Comparison of ENCODE assay signal across 10 cellular contexts in genomic region chr3:4829031-4829394, GRCh38.
DNase-seq lines count a peak whose midpoint lies in the region; ATAC-seq and TF ChIP-seq lines count a peak whose summit lies in the region.
"Had no signal": no experiment of that assay in that cellular context is flagged by ENCODE, and none has a peak within 500 bp of the region (broad histone marks: within the 10 kb centered on the region; RNA-seq: fewer than 3 reads in every experiment).

No MANE protein-coding gene starts in this region.

- H3K4me3 ChIP-seq in left ventricle myocardium inferior (no peak overlapping the region), esophagus squamous epithelium (no peak overlapping the region)

- H3K9me3 ChIP-seq in left ventricle myocardium inferior (replicated peaks) = no peaks in the 10 kb centered on the region
- H3K9me3 ChIP-seq in esophagus squamous epithelium = no peaks in the 10 kb centered on the region

- no peak overlapping the region for H3K27ac Mint-ChIP-seq in glutamatergic neuron (ENCODE audit: unreplicated experiment)

- no peak for DNase-seq in left ventricle myocardium inferior
- no peak for DNase-seq in left ventricle myocardium superior
- DNase-seq in OCI-M1 (lab: John Stamatoyannopoulos, UW) = peak; percentile 43
- DNase-seq in esophagus squamous epithelium (lab: John Stamatoyannopoulos, UW) = no peak
- DNase-seq in NCI-H2171 treated with DMSO at 0.1 percent for 48 hours (lab: John Stamatoyannopoulos, UW) = no peak
- no peak for DNase-seq in glutamatergic neuron
- no peak for DNase-seq in activated gamma-delta T cell treated with Interleukin-2 at 50 U/mL for 16 hours
- DNase-seq: activated CD4-positive, alpha-beta T cell treated with anti-CD3 and anti-CD28 coated beads, Interleukin-2, amount 50 U/mL, for 4 hours; stimulated activated CD8-positive, alpha-beta memory T cell treated with anti-CD3 and anti-CD28 coated beads, Interleukin-4, amount 100 ng/mL, for 48 hours had no signal

- H3K4me1 ChIP-seq in left ventricle myocardium inferior = peaks cover 55% of the 10 kb centered on the region
- H3K4me1 ChIP-seq in esophagus squamous epithelium = peaks cover 39 to 88% (median 49%) of the 10 kb centered on the region in 3 donors

- no peak for ATAC-seq in left ventricle myocardium superior
- ATAC-seq in GM18870 (IDR thresholded peaks at IDR 0.05; ENCODE audit: unreplicated experiment) = no peak

- intact Hi-C loops in left ventricle myocardium inferior (cut with micrococcal nuclease) = loop anchor here (5.0 kb wide), 1 partner anchor 153 kb away; no protein-coding TSS in a partner anchor
- intact Hi-C loops in left ventricle myocardium superior (cut with micrococcal nuclease) = loop anchor here (10.0 kb wide), 1 partner anchor 104 kb away; no protein-coding TSS in a partner anchor
- intact Hi-C loops in esophagus squamous epithelium (cut with DNase I) = no loop called here

- peaks cover 24% of the 10 kb centered on the region for H3K4me1 Mint-ChIP-seq in glutamatergic neuron (ENCODE audit: low read depth, unreplicated experiment)

- no peaks in the 10 kb centered on the region for H3K36me3 Mint-ChIP-seq in glutamatergic neuron (ENCODE audit: unreplicated experiment)

- no peaks in the 10 kb centered on the region for H3K27me3 Mint-ChIP-seq in glutamatergic neuron (ENCODE audit: unreplicated experiment)

- peaks cover 2% of the 10 kb centered on the region for H3K9me3 Mint-ChIP-seq in glutamatergic neuron (ENCODE audit: unreplicated experiment)

- 56 to 78% methylated on average over 1 of the region's 1 CpG for WGBS in esophagus squamous epithelium, 2 donors

- H3K27ac ChIP-seq in left ventricle myocardium inferior (replicated peaks) (peak overlapping the region; percentile 86), esophagus squamous epithelium (peak overlapping the region in 3 of 4 donors; percentile 90 to 92 (median 91))

- no peak overlapping the region for H3K4me3 Mint-ChIP-seq in glutamatergic neuron (ENCODE audit: unreplicated experiment)

- H3K27me3 ChIP-seq in left ventricle myocardium inferior (ENCODE audit: low read depth) = no peaks in the 10 kb centered on the region
- H3K27me3 ChIP-seq in esophagus squamous epithelium = no peaks in the 10 kb centered on the region

- H3K36me3 ChIP-seq in left ventricle myocardium inferior (peaks cover 9% of the 10 kb centered on the region), esophagus squamous epithelium (peaks cover 0 to 7% (median 0%) of the 10 kb centered on the region in 3 donors)

- TF ChIP-seq POLR2A in esophagus squamous epithelium (IDR thresholded peaks at IDR 0.05) = no peak

- TF ChIP-seq CTCF in left ventricle myocardium inferior (IDR thresholded peaks at IDR 0.05; ENCODE audit: borderline replicate concordance) (no peak), esophagus squamous epithelium (IDR thresholded peaks at IDR 0.05) (no peak), glutamatergic neuron (IDR thresholded peaks at IDR 0.05; ENCODE audit: partially characterized antibody, unreplicated experiment) (no peak)
